ENCODE assay signal across 38 cellular contexts in the genomic region with DNA sequence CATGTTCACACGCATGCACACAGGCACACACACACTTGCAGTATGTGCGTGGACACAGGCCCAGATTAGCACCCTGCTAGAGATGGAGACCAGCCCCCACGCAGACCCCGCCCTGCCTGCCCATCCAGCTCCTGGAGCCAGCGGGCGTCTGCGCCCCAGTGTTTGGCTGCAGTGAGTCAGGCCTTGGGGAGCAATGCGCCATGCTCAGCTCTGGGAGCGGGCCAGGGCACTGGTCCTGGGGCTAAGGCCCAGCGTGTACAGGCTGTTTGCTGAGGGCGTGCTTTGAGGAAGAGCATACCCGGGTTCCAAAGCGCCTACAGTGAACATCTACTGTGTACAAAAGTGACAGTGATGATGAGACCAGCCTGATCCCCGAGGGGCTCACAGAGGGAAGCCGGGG. TPM values are rescaled to one million over a fixed set of nuclear protein-coding genes. Genes with fewer than 3 reads are reported as not detected.
"Had no signal": no experiment of that assay in that cellular context is flagged by ENCODE, and none has a peak within 500 bp of the region (broad histone marks: within the 10 kb centered on the region; RNA-seq: fewer than 3 reads in every experiment).

No MANE protein-coding gene starts in this region.

- H2AFZ ChIP-seq: PC-9 had no signal

- H3K9ac ChIP-seq: KMS-11 had no signal

- H3K4me3 ChIP-seq: PC-9, SJCRH30, SK-N-MC had no signal

- FAIRE-seq: RCC 7860, TTC549 had no signal

- H3K4me3 Mint-ChIP-seq: activated CD4-positive, alpha-beta T cell treated with anti-CD3 and anti-CD28 coated beads for 36 hours; activated CD4-positive, alpha-beta T cell treated with anti-CD3 and anti-CD28 coated beads, Interleukin-2, amount 10 ng/mL, durations not matched to agents 7 days and 5 days; activated CD8-positive, alpha-beta T cell treated with anti-CD3 and anti-CD28 coated beads, Interleukin-2, amount 10 ng/mL, durations not matched to agents 7 days and 5 days; activated naive CD4-positive, alpha-beta T cell treated with anti-CD3 and anti-CD28 coated beads, Interleukin-2, amount 50 U/mL, for 24 hours; activated T-cell treated with anti-CD3 and anti-CD28 coated beads, Interleukin-2, amount 50 U/mL, for 24 hours; brain; T-helper 1 cell treated with Interleukin-12 subunit alpha and Interleukin-12 subunit beta and Interleukin-4 antibody, amounts not matched to agents 30 μg/mL and 1 μg/mL, for 36 hours; T-helper 2 cell treated with Interferon-gamma antibody and Interleukin-4, amounts not matched to agents 5 μg/mL and 100 μg/mL, for 36 hours had no signal

- H3K9me3 Mint-ChIP-seq: activated CD4-positive, alpha-beta T cell treated with anti-CD3 and anti-CD28 coated beads, Interleukin-2, amount 10 ng/mL, durations not matched to agents 7 days and 5 days; activated naive CD4-positive, alpha-beta T cell treated with anti-CD3 and anti-CD28 coated beads, Interleukin-2, amount 50 U/mL, for 24 hours; activated T-cell treated with anti-CD3 and anti-CD28 coated beads, Interleukin-2, amount 50 U/mL, for 24 hours; activated T-helper 2 cell treated with anti-CD3 and anti-CD28 coated beads, Interferon-gamma antibody, Interleukin-2, Interleukin-4, amounts not matched to agents 10 μg/mL and 5 μg/mL and 100 μg/mL, durations not matched to agents 14 hours and 24 hours and 36 hours; T-helper 1 cell treated with Interleukin-12 subunit alpha and Interleukin-12 subunit beta and Interleukin-4 antibody, amounts not matched to agents 30 μg/mL and 1 μg/mL, for 36 hours; T-helper 2 cell treated with Interferon-gamma antibody and Interleukin-4, amounts not matched to agents 5 μg/mL and 100 μg/mL, for 36 hours had no signal

- H3K27ac Mint-ChIP-seq: activated CD4-positive, alpha-beta T cell treated with anti-CD3 and anti-CD28 coated beads for 36 hours; activated CD4-positive, alpha-beta T cell treated with anti-CD3 and anti-CD28 coated beads, Interleukin-2, amount 10 ng/mL, durations not matched to agents 7 days and 5 days; activated CD8-positive, alpha-beta T cell treated with anti-CD3 and anti-CD28 coated beads, Interleukin-2, amount 10 ng/mL, durations not matched to agents 7 days and 5 days; activated naive CD4-positive, alpha-beta T cell treated with anti-CD3 and anti-CD28 coated beads, Interleukin-2, amount 50 U/mL, for 24 hours; activated T-cell treated with anti-CD3 and anti-CD28 coated beads, Interleukin-2, amount 50 U/mL, for 24 hours; activated T-helper 2 cell treated with anti-CD3 and anti-CD28 coated beads, Interferon-gamma antibody, Interleukin-2, Interleukin-4, amounts not matched to agents 10 μg/mL and 5 μg/mL and 100 μg/mL, durations not matched to agents 14 hours and 24 hours and 36 hours; T-helper 1 cell treated with Interleukin-12 subunit alpha and Interleukin-12 subunit beta and Interleukin-4 antibody, amounts not matched to agents 30 μg/mL and 1 μg/mL, for 36 hours; T-helper 2 cell treated with Interferon-gamma antibody and Interleukin-4, amounts not matched to agents 5 μg/mL and 100 μg/mL, for 36 hours had no signal

- H3K4me2 ChIP-seq: KMS-11, PC-9 had no signal

- DNase-seq: activated CD4-positive, alpha-beta T cell treated with anti-CD3 and anti-CD28 coated beads for 36 hours; activated CD4-positive, alpha-beta T cell treated with anti-CD3 and anti-CD28 coated beads, Interleukin-2, amount 10 ng/mL, durations not matched to agents 7 days and 5 days; activated CD4-positive, alpha-beta T cell treated with anti-CD3 and anti-CD28 coated beads, Interleukin-2, amount 50 U/mL, for 48 hours; activated CD8-positive, alpha-beta T cell treated with anti-CD3 and anti-CD28 coated beads, Interleukin-2, amount 10 ng/mL, durations not matched to agents 7 days and 5 days; activated gamma-delta T cell; activated naive CD4-positive, alpha-beta T cell treated with Interleukin-2 at 50 U/mL for 16 hours; activated T-cell treated with anti-CD3 and anti-CD28 coated beads, Interleukin-2, amount 50 U/mL, for 24 hours; anterior cingulate cortex; central memory CD4-positive, alpha-beta T cell; MM.1S; MV-4-11; NCI-H1092; NCI-H1417; NCI-H146; NCI-H187; NCI-H2029 treated with DMSO at 0.1 percent for 48 hours; NCI-H2107; NCI-H2171; NCI-H510A; NCI-H526; NCI-H748 treated with DMSO at 0.1 percent for 48 hours; NK-92 treated with Interleukin-12 subunit alpha and Interleukin-12 subunit beta, amount 100 ng/mL, for 24 hours; PC-9; SHP77; SJCRH30 had no signal

- ATAC-seq: activated CD4-positive, alpha-beta T cell treated with anti-CD3 and anti-CD28 coated beads for 36 hours; activated CD4-positive, CD25-positive, alpha-beta regulatory T cell treated with anti-CD3 and anti-CD28 coated beads, Interleukin-2, amount 50 U/mL, for 24 hours; activated CD8-positive, alpha-beta T cell treated with anti-CD3 and anti-CD28 coated beads, Interleukin-2, amount 10 ng/mL, durations not matched to agents 7 days and 5 days had no signal

- H3K36me3 ChIP-seq: SJCRH30 had no signal

- H3K9me3 ChIP-seq: SJCRH30 had no signal

- H3K4me1 Mint-ChIP-seq: activated CD4-positive, alpha-beta T cell treated with anti-CD3 and anti-CD28 coated beads for 36 hours; activated CD4-positive, alpha-beta T cell treated with anti-CD3 and anti-CD28 coated beads, Interleukin-2, amount 10 ng/mL, durations not matched to agents 7 days and 5 days; activated naive CD4-positive, alpha-beta T cell treated with anti-CD3 and anti-CD28 coated beads, Interleukin-2, amount 50 U/mL, for 24 hours had no signal

- H3K36me3 Mint-ChIP-seq: activated naive CD4-positive, alpha-beta T cell treated with anti-CD3 and anti-CD28 coated beads, Interleukin-2, amount 50 U/mL, for 24 hours; brain had no signal

- H3K27ac ChIP-seq: KMS-11, PC-9, RWPE1, SJCRH30, SK-N-MC had no signal

- H3K4me1 ChIP-seq: SJCRH30 had no signal

RNA-seq across cellular contexts. Expression of gene ELFN1, which starts 16.0 kb away (rescaled TPM):
- total RNA-seq: activated CD8-positive, alpha-beta T cell treated with anti-CD3 and anti-CD28 coated beads, Interleukin-2, amount 10 ng/mL, durations not matched to agents 7 days and 5 days; activated T-helper 2 cell treated with anti-CD3 and anti-CD28 coated beads, Interferon-gamma antibody, Interleukin-2, Interleukin-4, amounts not matched to agents 10 μg/mL and 5 μg/mL and 100 μg/mL, durations not matched to agents 14 hours and 24 hours and 36 hours; LHCN-M2; OCI-LY7 had no signal
